ENCODE assay signal across 13 cellular contexts in the genomic region with DNA sequence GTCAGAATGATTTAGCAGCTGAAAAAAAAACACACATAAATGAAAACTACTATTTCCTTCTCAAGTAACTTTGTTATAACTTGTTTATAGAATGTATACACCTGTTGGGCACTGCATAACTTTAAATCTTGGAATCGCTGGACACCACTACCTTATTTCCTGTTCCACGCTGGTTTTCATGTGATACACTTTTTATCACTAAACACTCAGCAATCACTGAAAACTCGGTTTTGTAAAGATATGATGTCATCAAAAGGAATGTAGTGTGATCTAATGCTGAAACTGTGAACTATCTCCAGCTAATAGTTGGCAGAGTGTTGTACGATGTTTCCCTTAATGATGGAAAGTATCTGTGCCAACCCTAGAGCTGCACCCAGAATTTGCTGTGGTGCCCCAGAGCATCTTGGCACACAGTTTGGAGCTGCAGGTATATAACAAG.
DNase-seq lines count a peak whose midpoint lies in the region; ATAC-seq, FAIRE-seq and TF ChIP-seq lines count a peak whose summit lies in the region.
"Had no signal": no experiment of that assay in that cellular context is flagged by ENCODE, and none has a peak within 500 bp of the region (broad histone marks: within the 10 kb centered on the region; RNA-seq: fewer than 3 reads in every experiment).

No MANE protein-coding gene starts in this region.

- no peaks in the 10 kb centered on the region for H3K79me2 ChIP-seq in HepG2 (ENCODE audit: insufficient read depth, low read length)

- DNase-seq in AG08396 (ENCODE audit: low spot score), result peak; percentile 29
- DNase-seq in bronchial epithelial cell (ENCODE audit: low read depth), result peak; percentile 87
- no peak for DNase-seq in HepG2 (ENCODE audit: low spot score)
- DNase-seq in prostate gland (ENCODE audit: low spot score), result no peak
- DNase-seq in HEK293T (ENCODE audit: extremely low spot score), result no peak
- no peak for DNase-seq in NCI-H82 (lab: John Stamatoyannopoulos, UW)
- DNase-seq: NCI-H1048; NCI-H524; stimulated activated CD4-positive, alpha-beta T cell treated with anti-CD3 and anti-CD28 coated beads, Interleukin-2, amount 100 ng/mL, for 24 hours; stimulated activated naive CD4-positive, alpha-beta T cell treated with Interleukin-2 at 50 U/mL for 16 hours had no signal

- peak; percentile 18 for FAIRE-seq in bronchial epithelial cell (lab: Jason Lieb, UNC)
- FAIRE-seq in HepG2 (lab: Jason Lieb, UNC), result no peak

- no peak for TF ChIP-seq RAD21 in Ishikawa (IDR thresholded peaks at IDR 0.05; ENCODE audit: low read depth)
- TF ChIP-seq RAD21 in HepG2 (CRISPR knock-in tag; IDR thresholded peaks at IDR 0.05), result no peak

- H3K36me3 ChIP-seq in bronchial epithelial cell (ENCODE audit: control insufficient read depth, insufficient read depth, low read length), result no peaks in the 10 kb centered on the region
- H3K36me3 ChIP-seq in HepG2 (replicated peaks in 1 of 2; ENCODE audit: control insufficient read depth in 1 of 2, insufficient read depth in 2 of 2, low read length in 2 of 2), result no peaks in the 10 kb centered on the region
- H3K36me3 ChIP-seq in prostate gland, result no peaks in the 10 kb centered on the region

- H3K27me3 ChIP-seq in bronchial epithelial cell (ENCODE audit: control insufficient read depth, insufficient read depth, low read length), result no peaks in the 10 kb centered on the region
- no peaks in the 10 kb centered on the region for H3K27me3 ChIP-seq in HepG2 (ENCODE audit: control insufficient read depth in 1 of 2, insufficient read depth in 2 of 2, low read length in 2 of 2)
- no peaks in the 10 kb centered on the region for H3K27me3 ChIP-seq in prostate gland (replicated peaks; ENCODE audit: insufficient read depth)

- BruUV-seq in HepG2 (replicated peaks; lab: Mats Ljungman, UMichigan), result no TSS peak

- no peak overlapping the region for H3K9ac ChIP-seq in HepG2 (ENCODE audit: insufficient read depth, low read depth, low read length)

- in situ Hi-C loops in HepG2 (cut with HindIII; ENCODE audit: extremely low pct_ligation_motif_present, low pct_unique_long_range_greater_than_20kb), result no loop called here

- H3K27ac ChIP-seq in HepG2 (ENCODE audit: extremely low read length, insufficient read depth, low read length) (no peak overlapping the region), prostate gland (no peak overlapping the region)
- H3K27ac ChIP-seq: C4-2B had no signal

- H3K4me3 ChIP-seq in bronchial epithelial cell (ENCODE audit: low read depth, low read length), result no peak overlapping the region
- no peak overlapping the region for H3K4me3 ChIP-seq in HepG2 (replicated peaks in 1 of 3; ENCODE audit: insufficient read depth in 1 of 3, low read depth in 2 of 3, low read length in 3 of 3)
- no peak overlapping the region for H3K4me3 ChIP-seq in prostate gland

- intact Hi-C loops in HepG2 (cut with micrococcal nuclease; ENCODE audit: unreplicated experiment), result no loop called here
- intact Hi-C loops in prostate gland (cut with DNase I), result no loop called here

- TF ChIP-seq POLR2A in HepG2 (IDR thresholded peaks at IDR 0.05; ENCODE audit: insufficient read depth in 1 of 2, low read depth in 2 of 2, low read length in 2 of 2) (no peak), prostate gland (IDR thresholded peaks at IDR 0.05) (no peak)

- H3K4me1 ChIP-seq in HepG2 (ENCODE audit: insufficient read depth, low read length) (no peaks in the 10 kb centered on the region), prostate gland (replicated peaks) (no peaks in the 10 kb centered on the region)

- POLR2A ChIA-PET in HepG2 (lab: Yijun Ruan, JAX) (no interaction called here), HEK293T (lab: Yijun Ruan, JAX) (interaction anchor here (1.0 kb wide), 1 partner anchor 8 kb away, joined by 3 read pairs; no protein-coding TSS in a partner anchor)

- CTCF ChIA-PET in HepG2 (lab: Yijun Ruan, JAX; ENCODE audit: low intra/inter-chr PET ratio, low total read pairs) (no interaction called here), HEK293T (lab: Yijun Ruan, JAX) (interaction anchor here (1.2 kb wide), 1 partner anchor 9 kb away, joined by 4 read pairs; no protein-coding TSS in a partner anchor)

- 10% methylated on average over 4 of the region's 4 CpGs for WGBS in HepG2 (ENCODE audit: low lambda C conversion rate)
- WGBS in prostate gland, result 28% methylated on average over 4 of the region's 4 CpGs

- ATAC-seq in HepG2 (no peak), GM19452 (IDR thresholded peaks at IDR 0.05; ENCODE audit: unreplicated experiment) (no peak)

- H4K20me1 ChIP-seq in HepG2 (ENCODE audit: insufficient read depth, low read length), result no peaks in the 10 kb centered on the region

- no peak overlapping the region for H2AFZ ChIP-seq in HepG2 (ENCODE audit: low read length)

- H3K9me3 ChIP-seq in HepG2 (ENCODE audit: low read length) (no peaks in the 10 kb centered on the region), prostate gland (no peaks in the 10 kb centered on the region)

- no peak overlapping the region for H3K4me2 ChIP-seq in HepG2 (ENCODE audit: low read depth, low read length)

- no peak for TF ChIP-seq CTCF in bronchial epithelial cell (IDR thresholded peaks at IDR 0.05; ENCODE audit: insufficient read depth, low read length, severe bottlenecking)
- no peak for TF ChIP-seq CTCF in HepG2 (CRISPR knock-in tag; IDR thresholded peaks at IDR 0.05)
- no peak for TF ChIP-seq CTCF in prostate gland (IDR thresholded peaks at IDR 0.05)

- TF ChIP-seq EP300 in Ishikawa (IDR thresholded peaks at IDR 0.05; ENCODE audit: borderline replicate concordance), result no peak
- TF ChIP-seq EP300 in HepG2 (IDR thresholded peaks at IDR 0.05; ENCODE audit: low read depth in 2 of 2, low read length in 2 of 2), result no peak
- no peak for TF ChIP-seq EP300 in HepG2 (CRISPR knock-in tag; IDR thresholded peaks at IDR 0.05; ENCODE audit: borderline replicate concordance)

TF ChIP-seq in Ishikawa, 13 proteins besides CTCF, POLR2A, EP300 and RAD21:
- TF ChIP-seq TEAD4 (IDR thresholded peaks at IDR 0.05), result 0 out of 2 replicates have a peak, but pooled peaks have one; percentile 28
- no peak for TF ChIP-seq CREB1 (IDR thresholded peaks at IDR 0.05; ENCODE audit: low read depth)
- no peak for TF ChIP-seq EGR1 (IDR thresholded peaks at IDR 0.05)
- TF ChIP-seq, protein P1, sequence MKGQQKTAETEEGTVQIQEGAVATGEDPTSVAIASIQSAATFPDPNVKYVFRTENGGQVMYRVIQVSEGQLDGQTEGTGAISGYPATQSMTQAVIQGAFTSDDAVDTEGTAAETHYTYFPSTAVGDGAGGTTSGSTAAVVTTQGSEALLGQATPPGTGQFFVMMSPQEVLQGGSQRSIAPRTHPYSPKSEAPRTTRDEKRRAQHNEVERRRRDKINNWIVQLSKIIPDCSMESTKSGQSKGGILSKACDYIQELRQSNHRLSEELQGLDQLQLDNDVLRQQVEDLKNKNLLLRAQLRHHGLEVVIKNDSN (IDR thresholded peaks at IDR 0.05), result no peak
- TF ChIP-seq ZBTB7A (IDR thresholded peaks at IDR 0.05; ENCODE audit: low read depth), result no peak
- no peak for TF ChIP-seq FOXM1 (IDR thresholded peaks at IDR 0.05; ENCODE audit: borderline replicate concordance, low read depth)

TF ChIP-seq in HepG2, 621 proteins besides CTCF, POLR2A, EP300 and RAD21:
- TF ChIP-seq ETV5 (CRISPR knock-in tag; IDR thresholded peaks at IDR 0.05; ENCODE audit: borderline replicate concordance) (no peak), ATF7 (IDR thresholded peaks at IDR 0.05) (peak; percentile 88), ATF7 (CRISPR knock-in tag; IDR thresholded peaks at IDR 0.05) (no peak), ATF7-NPFF (CRISPR knock-in tag; IDR thresholded peaks at IDR 0.05; ENCODE audit: low read depth) (no peak), NR2F1 (CRISPR knock-in tag; IDR thresholded peaks at IDR 0.05) (no peak), CREB1 (IDR thresholded peaks at IDR 0.05) (peak; percentile 12; the same call in 1 of the 2 replicates), CREB1 (CRISPR knock-in tag; IDR thresholded peaks at IDR 0.05) (no peak), ZNF761 (CRISPR knock-in tag; conservative IDR thresholded peaks at IDR 0.05) (no peak)

TF ChIP-seq in HEK293T, 16 proteins besides CTCF, POLR2A, EP300 and RAD21:
- no peak for TF ChIP-seq FOXM1 (IDR thresholded peaks at IDR 0.05; ENCODE audit: borderline replicate concordance)
- TF ChIP-seq CTBP1 (IDR thresholded peaks at IDR 0.05; ENCODE audit: borderline replicate concordance), result no peak
- TF ChIP-seq HDGF (IDR thresholded peaks at IDR 0.05; ENCODE audit: borderline replicate concordance), result no peak
- no peak for TF ChIP-seq NFRKB (IDR thresholded peaks at IDR 0.05)
- TF ChIP-seq ZNF384 (IDR thresholded peaks at IDR 0.05), result no peak
- TF ChIP-seq ELF4 (IDR thresholded peaks at IDR 0.05), result no peak
- TF ChIP-seq FOXK2 (IDR thresholded peaks at IDR 0.05), result no peak
- TF ChIP-seq BHLHE40 (IDR thresholded peaks at IDR 0.05; ENCODE audit: borderline replicate concordance), result no peak
- no peak for TF ChIP-seq L3MBTL2 (conservative IDR thresholded peaks at IDR 0.05)
- TF ChIP-seq PKNOX1 (IDR thresholded peaks at IDR 0.05), result no peak
- TF ChIP-seq SUZ12 (IDR thresholded peaks at IDR 0.05), result no peak
- no peak for TF ChIP-seq SP1 (IDR thresholded peaks at IDR 0.05)
- no peak for TF ChIP-seq ARNT (IDR thresholded peaks at IDR 0.05)
- TF ChIP-seq TARDBP (IDR thresholded peaks at IDR 0.05), result no peak
- TF ChIP-seq FOXA1 (IDR thresholded peaks at IDR 0.05), result no peak
- TF ChIP-seq LEF1 (IDR thresholded peaks at IDR 0.05; ENCODE audit: borderline replicate concordance), result no peak

Comparison
In these comparisons a context has a peak if more than half of its experiments do, and no peak if none do; other contexts are left out.
1. DNase-seq: peak in AG08396 (single experiment) and bronchial epithelial cell (single experiment); none in HepG2 (single experiment), prostate gland (single experiment), HEK293T (single experiment) and NCI-H82 (single experiment).